8 cellular contexts compared by ENCODE assay signal in genomic region chr21:45615145-45615711, GRCh38. TPM values are rescaled to one million over a fixed set of nuclear protein-coding genes. Genes with fewer than 3 reads are reported as not detected.
DNase-seq lines count a peak whose midpoint lies in the region; ATAC-seq and TF ChIP-seq lines count a peak whose summit lies in the region.

No MANE protein-coding gene starts in this region.

- peak overlapping the region; percentile 88 for H3K27ac Mint-ChIP-seq in activated naive CD4-positive, alpha-beta T cell treated with anti-CD3 and anti-CD28 coated beads, Interleukin-2, amount 50 U/mL, for 24 hours
- no peak overlapping the region for H3K27ac Mint-ChIP-seq in mesothelial cell of epicardium

- peaks cover 13% of the 10 kb centered on the region; the same call in 1 of the 2 replicates for H3K4me1 ChIP-seq in SJCRH30

- H3K4me3 ChIP-seq in SJCRH30, result no peak overlapping the region

- no peaks in the 10 kb centered on the region for H3K36me3 Mint-ChIP-seq in activated naive CD4-positive, alpha-beta T cell treated with anti-CD3 and anti-CD28 coated beads, Interleukin-2, amount 50 U/mL, for 24 hours
- H3K36me3 Mint-ChIP-seq in mesothelial cell of epicardium, result no peaks in the 10 kb centered on the region

- intact Hi-C loops in sciatic nerve (cut with DNase I), result no loop called here

- peak; percentile 77 for ATAC-seq in GM19035 (IDR thresholded peaks at IDR 0.05; ENCODE audit: unreplicated experiment)
- ATAC-seq in SK-N-SH treated with all-trans-retinoic acid at 6 μM for 48 hours, result peak; percentile 60
- no peak for ATAC-seq in sciatic nerve

- peak; percentile 51 for DNase-seq in sciatic nerve (ENCODE audit: low spot score)
- no peak for DNase-seq in kidney tubule cell (ENCODE audit: low spot score)
- no peak for DNase-seq in mesothelial cell of epicardium (ENCODE audit: low spot score in 2 of 2, unreplicated experiment in 2 of 2)
- no peak for DNase-seq in SJCRH30
- DNase-seq in superior temporal gyrus (ENCODE audit: extremely low spot score), result no peak

- H3K4me1 Mint-ChIP-seq in activated naive CD4-positive, alpha-beta T cell treated with anti-CD3 and anti-CD28 coated beads, Interleukin-2, amount 50 U/mL, for 24 hours, result peaks cover 49% of the 10 kb centered on the region
- peaks cover 24% of the 10 kb centered on the region for H3K4me1 Mint-ChIP-seq in mesothelial cell of epicardium

- H3K9me3 ChIP-seq in SJCRH30 (replicated peaks), result no peaks in the 10 kb centered on the region

- H3K9me3 Mint-ChIP-seq in activated naive CD4-positive, alpha-beta T cell treated with anti-CD3 and anti-CD28 coated beads, Interleukin-2, amount 50 U/mL, for 24 hours, result no peaks in the 10 kb centered on the region
- H3K9me3 Mint-ChIP-seq in mesothelial cell of epicardium, result no peaks in the 10 kb centered on the region

- no peaks in the 10 kb centered on the region for H3K36me3 ChIP-seq in SJCRH30

- TF ChIP-seq CTCF in mesothelial cell of epicardium (IDR thresholded peaks at IDR 0.05; ENCODE audit: unreplicated experiment), result no peak

- peaks cover 9% of the 10 kb centered on the region; the same call in 1 of the 2 replicates for H3K27me3 ChIP-seq in SJCRH30

- peak overlapping the region; percentile 87 for H3K4me3 Mint-ChIP-seq in activated naive CD4-positive, alpha-beta T cell treated with anti-CD3 and anti-CD28 coated beads, Interleukin-2, amount 50 U/mL, for 24 hours
- no peak overlapping the region for H3K4me3 Mint-ChIP-seq in mesothelial cell of epicardium

- no peak overlapping the region for H3K27ac ChIP-seq in SJCRH30

- no peaks in the 10 kb centered on the region for H3K27me3 Mint-ChIP-seq in activated naive CD4-positive, alpha-beta T cell treated with anti-CD3 and anti-CD28 coated beads, Interleukin-2, amount 50 U/mL, for 24 hours
- H3K27me3 Mint-ChIP-seq in mesothelial cell of epicardium (ENCODE audit: low read depth), result peaks cover 45% of the 10 kb centered on the region

TF ChIP-seq in SK-N-SH treated with all-trans-retinoic acid at 6 μM for 48 hours, 23 proteins besides CTCF, POLR2A, EP300 and RAD21:
- TF ChIP-seq ZFP3 (CRISPR knock-in tag; IDR thresholded peaks at IDR 0.05) (peak; percentile 79), TOX (CRISPR knock-in tag; IDR thresholded peaks at IDR 0.05; ENCODE audit: borderline replicate concordance) (peak; percentile 22; the same call in 1 of the 2 replicates), ZC3H10 (CRISPR knock-in tag; IDR thresholded peaks at IDR 0.05) (peak; percentile 72), POU6F1 (CRISPR knock-in tag; IDR thresholded peaks at IDR 0.05; ENCODE audit: borderline replicate concordance, low read depth) (no peak), PATZ1 (CRISPR knock-in tag; IDR thresholded peaks at IDR 0.05; ENCODE audit: borderline replicate concordance) (peak; percentile 38; the same call in 1 of the 2 replicates)

RNA-seq across cellular contexts. Expression of gene PCBP3, which starts 28.3 kb away (rescaled TPM):
- total RNA-seq in sciatic nerve (14.1 TPM), mesothelial cell of epicardium (5.0 to 5.4 TPM (median 5.1 TPM) in 3 replicates)
- not detected in 2 replicates for total RNA-seq in SJCRH30 (2014; rRNA removed; shearing (Covaris generic))
